Comparison of ENCODE assay signal across 18 cellular contexts in the genomic region with DNA sequence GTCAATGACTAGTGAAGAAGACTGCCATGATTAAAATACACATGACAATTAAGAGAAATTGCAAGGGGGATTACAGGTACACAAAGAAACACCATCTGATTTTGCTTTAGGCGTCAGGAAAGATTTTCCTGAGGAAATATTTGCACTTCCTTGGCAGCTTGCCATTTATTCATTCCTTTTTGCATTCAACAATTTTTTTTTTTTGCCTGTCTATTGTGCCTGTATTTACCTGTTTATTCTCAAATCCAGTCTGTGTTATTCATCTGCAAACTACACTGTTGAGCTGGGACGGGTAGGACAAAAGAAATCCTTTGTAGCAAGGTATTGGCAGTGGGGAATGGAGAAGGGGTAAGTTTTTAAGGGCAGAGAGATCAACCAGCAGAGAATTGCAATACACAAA. TPM values are rescaled to one million over a fixed set of nuclear protein-coding genes. Genes with fewer than 3 reads are reported as not detected.
DNase-seq lines count a peak whose midpoint lies in the region; ATAC-seq, FAIRE-seq and TF ChIP-seq lines count a peak whose summit lies in the region.
"Had no signal": no experiment of that assay in that cellular context is flagged by ENCODE, and none has a peak within 500 bp of the region (broad histone marks: within the 10 kb centered on the region; RNA-seq: fewer than 3 reads in every experiment).

No MANE protein-coding gene starts in this region.

- POLR2A ChIA-PET in A549 (lab: Yijun Ruan, JAX), result interaction anchor here (1.3 kb wide), 1 partner anchor 106 kb away, joined by 5 read pairs; no protein-coding TSS in a partner anchor

- peaks cover 9% of the 10 kb centered on the region; the same call in 2 of the 3 replicates for H3K9me3 ChIP-seq in A549

- H3K9me3 Mint-ChIP-seq in endothelial cell (ENCODE audit: unreplicated experiment), result no peaks in the 10 kb centered on the region
- H3K9me3 Mint-ChIP-seq: immature natural killer cell had no signal

- H3K4me3 Mint-ChIP-seq in endothelial cell (ENCODE audit: unreplicated experiment), result no peak overlapping the region
- H3K4me3 Mint-ChIP-seq: immature natural killer cell; T-helper 1 cell treated with Interleukin-12 subunit alpha and Interleukin-12 subunit beta and Interleukin-4 antibody, amounts not matched to agents 30 μg/mL and 1 μg/mL, for 36 hours had no signal

- TF ChIP-seq EP300 in A549 (IDR thresholded peaks at IDR 0.05) (no peak), Ishikawa (IDR thresholded peaks at IDR 0.05; ENCODE audit: borderline replicate concordance) (no peak)

- H3K4me2 ChIP-seq in A549, result peak overlapping the region; percentile 83

- peaks cover 12% of the 10 kb centered on the region for H3K36me3 Mint-ChIP-seq in endothelial cell (ENCODE audit: low read depth, unreplicated experiment)

- FAIRE-seq in A549 (lab: Jason Lieb, UNC), result no peak
- FAIRE-seq in frontal cortex (lab: Jason Lieb, UNC), result no peak
- FAIRE-seq: endometrium had no signal

- H3K27ac ChIP-seq in A549, result peak overlapping the region; percentile 68 to 77
- H3K27ac ChIP-seq: tibial nerve had no signal

- TF ChIP-seq CTCF in A549 (IDR thresholded peaks at IDR 0.05), result no peak
- TF ChIP-seq CTCF in endothelial cell (IDR thresholded peaks at IDR 0.05; ENCODE audit: unreplicated experiment), result no peak

- H3K27ac Mint-ChIP-seq in endothelial cell (ENCODE audit: unreplicated experiment), result peak overlapping the region; percentile 79
- H3K27ac Mint-ChIP-seq: T-helper 1 cell treated with Interleukin-12 subunit alpha and Interleukin-12 subunit beta and Interleukin-4 antibody, amounts not matched to agents 30 μg/mL and 1 μg/mL, for 36 hours had no signal

- peaks cover 88% of the 10 kb centered on the region for H3K4me1 ChIP-seq in A549

- CTCF ChIA-PET in A549 (lab: Yijun Ruan, JAX), result interaction anchor here (1.3 to 2.5 kb wide), 3 partner anchors 15 to 684 kb away, joined by 3 to 13 read pairs (median 3); no protein-coding TSS in a partner anchor

- no peak for TF ChIP-seq RAD21 in A549 (conservative IDR thresholded peaks at IDR 0.05 in 1 of 2, IDR thresholded peaks at IDR 0.05 in 1 of 2)
- no peak for TF ChIP-seq RAD21 in Ishikawa (IDR thresholded peaks at IDR 0.05; ENCODE audit: low read depth)

- H3K4me3 ChIP-seq in A549, result peak overlapping the region; percentile 13; the same call in 1 of the 3 replicates
- H3K4me3 ChIP-seq: tibial nerve had no signal

- DNase-seq in A549 (ENCODE audit: low read depth in 1 of 2, low spot score in 1 of 2), result no peak
- peak; percentile 90 for DNase-seq in NCI-H748 (lab: John Stamatoyannopoulos, UW; ENCODE audit: unreplicated experiment)
- no peak for DNase-seq in endothelial cell (ENCODE audit: low spot score)
- no peak for DNase-seq in activated naive CD4-positive, alpha-beta T cell treated with Interleukin-2 at 50 U/mL for 16 hours
- DNase-seq in frontal cortex (ENCODE audit: low spot score in 2 of 2), result no peak
- DNase-seq in Kasumi-1 (lab: John Stamatoyannopoulos, UW), result no peak
- DNase-seq: caudate nucleus; immature natural killer cell; mesenchymal stem cell; occipital lobe; stimulated activated CD4-positive, alpha-beta T cell treated with anti-CD3 and anti-CD28 coated beads, Interleukin-4, amount 100 ng/mL, for 1 hour had no signal

- no peaks in the 10 kb centered on the region for H3K27me3 Mint-ChIP-seq in endothelial cell (ENCODE audit: unreplicated experiment)

- TF ChIP-seq POLR2A in A549 (IDR thresholded peaks at IDR 0.05; ENCODE audit: low read length), result no peak

- ATAC-seq in A549 (no peak; a peak in 1 of 6 replicates), HG03280 (IDR thresholded peaks at IDR 0.05; ENCODE audit: unreplicated experiment) (no peak)
- ATAC-seq: activated CD4-positive, CD25-positive, alpha-beta regulatory T cell treated with anti-CD3 and anti-CD28 coated beads, Interleukin-2, amount 50 U/mL, for 24 hours; activated naive CD4-positive, alpha-beta T cell treated with anti-CD3 and anti-CD28 coated beads, Interleukin-2, amount 50 U/mL, for 72 hours had no signal

- H3K4me1 Mint-ChIP-seq in endothelial cell (ENCODE audit: unreplicated experiment), result peaks cover 78% of the 10 kb centered on the region

- 1% methylated on average over 2 of the region's 2 CpGs for WGBS in A549 (ENCODE audit: missing lambda C conversion rate)

TF ChIP-seq in A549, 52 proteins besides CTCF, POLR2A, EP300 and RAD21:
- TF ChIP-seq PHF8 (IDR thresholded peaks at IDR 0.05; ENCODE audit: borderline replicate concordance, low read depth) (no peak), SREBF2 (IDR thresholded peaks at IDR 0.05) (no peak), RNF2 (IDR thresholded peaks at IDR 0.05; ENCODE audit: borderline replicate concordance, low read depth) (no peak), SMC3 (IDR thresholded peaks at IDR 0.05) (no peak), RARB (CRISPR knock-in tag; IDR thresholded peaks at IDR 0.05) (no peak)
TF ChIP-seq in A549: peak in this region for 0.

TF ChIP-seq in Ishikawa, 13 proteins besides CTCF, POLR2A, EP300 and RAD21:
- no peak for TF ChIP-seq ZBTB7A (IDR thresholded peaks at IDR 0.05; ENCODE audit: low read depth)
- TF ChIP-seq FOXM1 (IDR thresholded peaks at IDR 0.05; ENCODE audit: borderline replicate concordance, low read depth), result 0 out of 2 replicates have a peak, but pooled peaks have one; percentile 27
- TF ChIP-seq, protein P1, sequence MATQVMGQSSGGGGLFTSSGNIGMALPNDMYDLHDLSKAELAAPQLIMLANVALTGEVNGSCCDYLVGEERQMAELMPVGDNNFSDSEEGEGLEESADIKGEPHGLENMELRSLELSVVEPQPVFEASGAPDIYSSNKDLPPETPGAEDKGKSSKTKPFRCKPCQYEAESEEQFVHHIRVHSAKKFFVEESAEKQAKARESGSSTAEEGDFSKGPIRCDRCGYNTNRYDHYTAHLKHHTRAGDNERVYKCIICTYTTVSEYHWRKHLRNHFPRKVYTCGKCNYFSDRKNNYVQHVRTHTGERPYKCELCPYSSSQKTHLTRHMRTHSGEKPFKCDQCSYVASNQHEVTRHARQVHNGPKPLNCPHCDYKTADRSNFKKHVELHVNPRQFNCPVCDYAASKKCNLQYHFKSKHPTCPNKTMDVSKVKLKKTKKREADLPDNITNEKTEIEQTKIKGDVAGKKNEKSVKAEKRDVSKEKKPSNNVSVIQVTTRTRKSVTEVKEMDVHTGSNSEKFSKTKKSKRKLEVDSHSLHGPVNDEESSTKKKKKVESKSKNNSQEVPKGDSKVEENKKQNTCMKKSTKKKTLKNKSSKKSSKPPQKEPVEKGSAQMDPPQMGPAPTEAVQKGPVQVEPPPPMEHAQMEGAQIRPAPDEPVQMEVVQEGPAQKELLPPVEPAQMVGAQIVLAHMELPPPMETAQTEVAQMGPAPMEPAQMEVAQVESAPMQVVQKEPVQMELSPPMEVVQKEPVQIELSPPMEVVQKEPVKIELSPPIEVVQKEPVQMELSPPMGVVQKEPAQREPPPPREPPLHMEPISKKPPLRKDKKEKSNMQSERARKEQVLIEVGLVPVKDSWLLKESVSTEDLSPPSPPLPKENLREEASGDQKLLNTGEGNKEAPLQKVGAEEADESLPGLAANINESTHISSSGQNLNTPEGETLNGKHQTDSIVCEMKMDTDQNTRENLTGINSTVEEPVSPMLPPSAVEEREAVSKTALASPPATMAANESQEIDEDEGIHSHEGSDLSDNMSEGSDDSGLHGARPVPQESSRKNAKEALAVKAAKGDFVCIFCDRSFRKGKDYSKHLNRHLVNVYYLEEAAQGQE (IDR thresholded peaks at IDR 0.05; ENCODE audit: low read depth), result no peak
- no peak for TF ChIP-seq CREB1 (IDR thresholded peaks at IDR 0.05; ENCODE audit: low read depth)
- no peak for TF ChIP-seq YY1 (IDR thresholded peaks at IDR 0.05; ENCODE audit: low read depth)
- TF ChIP-seq CEBPB (IDR thresholded peaks at IDR 0.05), result no peak
- TF ChIP-seq EGR1 (IDR thresholded peaks at IDR 0.05), result no peak
- TF ChIP-seq NFIC (IDR thresholded peaks at IDR 0.05), result peak; percentile 86
- TF ChIP-seq USF1 (IDR thresholded peaks at IDR 0.05), result no peak
- TF ChIP-seq TEAD4 (IDR thresholded peaks at IDR 0.05), result peak; percentile 30; the same call in 1 of the 2 replicates
- no peak for TF ChIP-seq TCF12 (IDR thresholded peaks at IDR 0.05; ENCODE audit: low read depth)

RNA-seq across cellular contexts. Expression of gene SMAD2, which starts 31.8 kb away (rescaled TPM):
- 217 and 229 TPM in 2 replicates for polyA plus RNA-seq in A549 (2011; rRNA removed)
- polyA plus RNA-seq in A549 (2012; cell fraction: cytosol; rRNA removed), result 42.4 TPM in 2 replicates
- 17.1 and 25.1 TPM in 2 replicates for polyA plus RNA-seq in A549 (2012; cell fraction: nucleus; rRNA removed)
- 121 to 133 TPM (median 131 TPM) in 3 replicates for polyA plus RNA-seq in A549 (2017; fragmentation: RNase III; extraction: RNeasy Plus Mini Kit Qiagen cat#74134 plus additional on column Dnase treatment)
- polyA minus RNA-seq in A549 (2011; rRNA and poly(A)+ RNA removed), result 204 and 226 TPM in 2 replicates
- 150 TPM for total RNA-seq in endothelial cell (ENCODE audit: unreplicated experiment)
- total RNA-seq in frontal cortex, result 45.2 TPM
